Comparison of ENCODE assay signal across 24 cellular contexts in genomic region chr4:7052313-7052712, GRCh38. TPM values are rescaled to one million over a fixed set of nuclear protein-coding genes. Genes with fewer than 3 reads are reported as not detected.
DNase-seq lines count a peak whose midpoint lies in the region; ATAC-seq and TF ChIP-seq lines count a peak whose summit lies in the region.
"Had no signal": no experiment of that assay in that cellular context is flagged by ENCODE, and none has a peak within 500 bp of the region (broad histone marks: within the 10 kb centered on the region; RNA-seq: fewer than 3 reads in every experiment).

No MANE protein-coding gene starts in this region.

- no peaks in the 10 kb centered on the region for H3K27me3 ChIP-seq in endodermal cell (ENCODE audit: control insufficient read depth, insufficient read depth, low read length, poor library complexity, severe bottlenecking)
- H3K27me3 ChIP-seq in skeletal muscle tissue (ENCODE audit: control insufficient read depth in 3 of 3, insufficient read depth in 3 of 3, low read length in 3 of 3), result no peaks in the 10 kb centered on the region
- H3K27me3 ChIP-seq in hepatocyte, result no peaks in the 10 kb centered on the region
- H3K27me3 ChIP-seq: ascending aorta, tibial artery had no signal

- H3K4me1 ChIP-seq in endodermal cell (ENCODE audit: control insufficient read depth, insufficient read depth, low read length), result no peaks in the 10 kb centered on the region
- peaks cover 20 to 61% (median 40%) of the 10 kb centered on the region in 3 donors for H3K4me1 ChIP-seq in skeletal muscle tissue (ENCODE audit: control insufficient read depth in 3 of 3, insufficient read depth in 3 of 3, low read length in 3 of 3)
- H3K4me1 ChIP-seq in hepatocyte (ENCODE audit: insufficient read depth), result no peaks in the 10 kb centered on the region
- H3K4me1 ChIP-seq: Caco-2 had no signal

- no peak overlapping the region for H2AFZ ChIP-seq in hepatocyte

- H3K9me3 ChIP-seq in endodermal cell (ENCODE audit: control insufficient read depth, low read length) (no peaks in the 10 kb centered on the region), skeletal muscle tissue (ENCODE audit: control insufficient read depth in 3 of 3, low read length in 3 of 3) (no peaks in the 10 kb centered on the region), hepatocyte (ENCODE audit: low read depth) (no peaks in the 10 kb centered on the region)
- H3K9me3 ChIP-seq: ascending aorta, Caco-2, tibial artery had no signal

- peaks cover 23% of the 10 kb centered on the region for H3K36me3 ChIP-seq in endodermal cell (ENCODE audit: control insufficient read depth, insufficient read depth, low read length)
- peaks cover 30 to 36% (median 31%) of the 10 kb centered on the region in 3 donors for H3K36me3 ChIP-seq in skeletal muscle tissue (ENCODE audit: control insufficient read depth in 3 of 3, insufficient read depth in 3 of 3, low read length in 3 of 3)
- no peaks in the 10 kb centered on the region for H3K36me3 ChIP-seq in hepatocyte (replicated peaks; ENCODE audit: insufficient read depth, low read depth)

- no peak for TF ChIP-seq CTCF in RWPE1 (conservative IDR thresholded peaks at IDR 0.05; ENCODE audit: low read depth)
- TF ChIP-seq CTCF in endodermal cell (conservative IDR thresholded peaks at IDR 0.05), result no peak
- no peak for TF ChIP-seq CTCF in hepatocyte (IDR thresholded peaks at IDR 0.05; ENCODE audit: poor library complexity)

- H4K20me1 ChIP-seq in hepatocyte (ENCODE audit: insufficient read depth, poor library complexity, severe bottlenecking), result peaks cover 54% of the 10 kb centered on the region

- H3K27ac Mint-ChIP-seq in activated CD4-positive, alpha-beta T cell treated with anti-CD3 and anti-CD28 coated beads, Interleukin-2, amount 10 ng/mL, durations not matched to agents 7 days and 5 days, result peak overlapping the region; percentile 76
- H3K27ac Mint-ChIP-seq in activated CD4-positive, alpha-beta T cell treated with anti-CD3 and anti-CD28 coated beads for 36 hours, result no peak overlapping the region
- H3K27ac Mint-ChIP-seq in endodermal cell, result peak overlapping the region; percentile 13
- H3K27ac Mint-ChIP-seq: progenitor cell of endocrine pancreas; stimulated activated memory B cell treated with anti-CD40 and anti-IgM and Interleukin-4, amounts not matched to agents 10 μg/mL and 1 μg/mL and 100 μg/mL, for 72 hours had no signal

- CTCF ChIA-PET in activated CD4-positive, alpha-beta T cell treated with anti-CD3 and anti-CD28 coated beads, Interleukin-2, amount 10 ng/mL, durations not matched to agents 7 days and 5 days (lab: Charles Lee), result interaction anchor here (1.0 to 4.9 kb wide), 2 partner anchors 9 to 13 kb away, joined by 4 to 28 read pairs; partner anchors contain the start of gene TADA2B
- CTCF ChIA-PET in activated CD4-positive, alpha-beta T cell treated with anti-CD3 and anti-CD28 coated beads for 36 hours (lab: Charles Lee), result interaction anchor here (1.3 kb wide), 1 partner anchor 9 kb away, joined by 6 read pairs; the partner anchor contains the start of gene TADA2B
- CTCF ChIA-PET in RWPE1 (lab: Yijun Ruan, JAX), result no interaction called here

- no peak overlapping the region for H3K4me3 ChIP-seq in endodermal cell (ENCODE audit: low read length)
- H3K4me3 ChIP-seq in skeletal muscle tissue (ENCODE audit: low read length in 3 of 3), result no peak overlapping the region
- H3K4me3 ChIP-seq in hepatocyte, result no peak overlapping the region
- H3K4me3 ChIP-seq: ascending aorta, GM12878, tibial artery had no signal

- peaks cover 13% of the 10 kb centered on the region for H3K36me3 Mint-ChIP-seq in activated CD4-positive, alpha-beta T cell treated with anti-CD3 and anti-CD28 coated beads, Interleukin-2, amount 10 ng/mL, durations not matched to agents 7 days and 5 days (ENCODE audit: low read depth)
- H3K36me3 Mint-ChIP-seq in activated CD4-positive, alpha-beta T cell treated with anti-CD3 and anti-CD28 coated beads for 36 hours (ENCODE audit: low read depth), result peaks cover 17% of the 10 kb centered on the region
- peaks cover 28% of the 10 kb centered on the region for H3K36me3 Mint-ChIP-seq in endodermal cell (ENCODE audit: low read depth)

- POLR2A ChIA-PET in activated CD4-positive, alpha-beta T cell treated with anti-CD3 and anti-CD28 coated beads, Interleukin-2, amount 10 ng/mL, durations not matched to agents 7 days and 5 days (lab: Charles Lee), result interaction anchor here (0.5 to 0.7 kb wide), 2 partner anchors 54 to 152 kb away, joined by 3 read pairs; no protein-coding TSS in a partner anchor
- POLR2A ChIA-PET in activated CD4-positive, alpha-beta T cell treated with anti-CD3 and anti-CD28 coated beads for 36 hours (lab: Charles Lee), result interaction anchor here (0.9 kb wide), 1 partner anchor 10 kb away, joined by 4 read pairs; no protein-coding TSS in a partner anchor
- POLR2A ChIA-PET in RWPE1 (lab: Yijun Ruan, JAX; ENCODE audit: low non-redundant PET), result no interaction called here

- H3K4me3 Mint-ChIP-seq in activated CD4-positive, alpha-beta T cell treated with anti-CD3 and anti-CD28 coated beads, Interleukin-2, amount 10 ng/mL, durations not matched to agents 7 days and 5 days, result peak overlapping the region; percentile 5
- H3K4me3 Mint-ChIP-seq in activated CD4-positive, alpha-beta T cell treated with anti-CD3 and anti-CD28 coated beads for 36 hours, result no peak overlapping the region
- H3K4me3 Mint-ChIP-seq in endodermal cell, result no peak overlapping the region
- H3K4me3 Mint-ChIP-seq: stimulated activated memory B cell treated with anti-CD40 and anti-IgM and Interleukin-4, amounts not matched to agents 10 μg/mL and 1 μg/mL and 100 μg/mL, for 72 hours had no signal

- peaks cover 70% of the 10 kb centered on the region for H3K79me2 ChIP-seq in hepatocyte

- H3K9ac ChIP-seq in endodermal cell (ENCODE audit: extremely low read depth, low read length, poor library complexity, severe bottlenecking) (no peak overlapping the region), skeletal muscle tissue (ENCODE audit: low read depth in 1 of 3, low read length in 3 of 3) (peak overlapping the region in 1 of 3 donors; percentile 8)

- no peak for DNase-seq in activated CD4-positive, alpha-beta T cell treated with anti-CD3 and anti-CD28 coated beads, Interleukin-2, amount 10 ng/mL, durations not matched to agents 7 days and 5 days
- no peak for DNase-seq in activated CD4-positive, alpha-beta T cell treated with anti-CD3 and anti-CD28 coated beads for 36 hours
- DNase-seq in RWPE1 (ENCODE audit: low spot score), result no peak
- no peak for DNase-seq in endodermal cell
- DNase-seq in hepatocyte (ENCODE audit: low spot score), result no peak
- no peak for DNase-seq in NCI-H748 treated with DMSO at 0.1 percent for 48 hours (lab: John Stamatoyannopoulos, UW)
- DNase-seq: activated CD8-positive, alpha-beta memory T cell treated with anti-CD3 and anti-CD28 coated beads, Interleukin-2, amount 50 U/mL, for 4 hours; activated gamma-delta T cell; Caco-2; central memory CD4-positive, alpha-beta T cell; DND-41; GOT3; NCI-H1048; NCI-H2081; NCI-H345; SW 1271; tibial artery had no signal

- no peaks in the 10 kb centered on the region for H3K9me2 ChIP-seq in hepatocyte (replicated peaks; ENCODE audit: insufficient read depth)

- H3K9me3 Mint-ChIP-seq in activated CD4-positive, alpha-beta T cell treated with anti-CD3 and anti-CD28 coated beads, Interleukin-2, amount 10 ng/mL, durations not matched to agents 7 days and 5 days, result no peaks in the 10 kb centered on the region
- no peaks in the 10 kb centered on the region for H3K9me3 Mint-ChIP-seq in activated CD4-positive, alpha-beta T cell treated with anti-CD3 and anti-CD28 coated beads for 36 hours (ENCODE audit: low read depth)
- H3K9me3 Mint-ChIP-seq in endodermal cell, result no peaks in the 10 kb centered on the region
- H3K9me3 Mint-ChIP-seq: stimulated activated memory B cell treated with anti-CD40 and anti-IgM and Interleukin-4, amounts not matched to agents 10 μg/mL and 1 μg/mL and 100 μg/mL, for 72 hours had no signal

- ATAC-seq in activated CD4-positive, alpha-beta T cell treated with anti-CD3 and anti-CD28 coated beads for 36 hours, result no peak
- no peak for ATAC-seq in HG02588 (IDR thresholded peaks at IDR 0.05; ENCODE audit: unreplicated experiment)
- ATAC-seq: GM12878; stimulated activated memory B cell treated with anti-CD40 and anti-IgM and Interleukin-4, amounts not matched to agents 10 μg/mL and 1 μg/mL and 100 μg/mL, for 72 hours had no signal

- intact Hi-C loops in activated CD4-positive, alpha-beta T cell treated with anti-CD3 and anti-CD28 coated beads for 36 hours (cut with DNase I, micrococcal nuclease), result no loop called here

- H3K4me1 Mint-ChIP-seq in activated CD4-positive, alpha-beta T cell treated with anti-CD3 and anti-CD28 coated beads, Interleukin-2, amount 10 ng/mL, durations not matched to agents 7 days and 5 days, result peaks cover 24% of the 10 kb centered on the region
- H3K4me1 Mint-ChIP-seq in activated CD4-positive, alpha-beta T cell treated with anti-CD3 and anti-CD28 coated beads for 36 hours, result peaks cover 29% of the 10 kb centered on the region
- peaks cover 11% of the 10 kb centered on the region for H3K4me1 Mint-ChIP-seq in endodermal cell

- H3K27ac ChIP-seq in RWPE1, result peak overlapping the region; percentile 34; the same call in 1 of the 2 replicates
- no peak overlapping the region for H3K27ac ChIP-seq in endodermal cell (ENCODE audit: low read depth, low read length)
- H3K27ac ChIP-seq in skeletal muscle tissue (ENCODE audit: low read depth, low read length), result peak overlapping the region; percentile 58
- H3K27ac ChIP-seq in hepatocyte, result no peak overlapping the region
- H3K27ac ChIP-seq: 22Rv1, tibial artery had no signal

- H3K27me3 Mint-ChIP-seq in activated CD4-positive, alpha-beta T cell treated with anti-CD3 and anti-CD28 coated beads, Interleukin-2, amount 10 ng/mL, durations not matched to agents 7 days and 5 days, result no peaks in the 10 kb centered on the region
- no peaks in the 10 kb centered on the region for H3K27me3 Mint-ChIP-seq in activated CD4-positive, alpha-beta T cell treated with anti-CD3 and anti-CD28 coated beads for 36 hours
- H3K27me3 Mint-ChIP-seq in endodermal cell (ENCODE audit: insufficient read depth), result no peaks in the 10 kb centered on the region
- H3K27me3 Mint-ChIP-seq: progenitor cell of endocrine pancreas; stimulated activated memory B cell treated with anti-CD40 and anti-IgM and Interleukin-4, amounts not matched to agents 10 μg/mL and 1 μg/mL and 100 μg/mL, for 72 hours had no signal

- 95 to 99% methylated on average over 13 to 14 of the region's 14 CpGs for WGBS in endodermal cell (ENCODE audit: insufficient coverage in 1 of 2, insufficient read length in 1 of 2), 2 experiments
- 89% methylated on average over 14 of the region's 14 CpGs for WGBS in hepatocyte (ENCODE audit: low lambda C conversion rate, missing lambda C conversion rate)

- H3K4me2 ChIP-seq in hepatocyte, result no peak overlapping the region

RNA-seq across cellular contexts. Expression of gene TADA2B, which starts 9.1 kb away (rescaled TPM):
- 10 to 100 TPM; 25.5 to 26.1 TPM for total RNA-seq in activated CD4-positive, alpha-beta T cell treated with anti-CD3 and anti-CD28 coated beads, Interleukin-2, amount 10 ng/mL, durations not matched to agents 7 days and 5 days
- 10 to 100 TPM in 1 of 2 experiments, 1 to 10 TPM in 1; 9.0 to 10.6 TPM for total RNA-seq in activated CD4-positive, alpha-beta T cell treated with anti-CD3 and anti-CD28 coated beads for 36 hours
- total RNA-seq in endodermal cell (10 to 100 TPM; 17.3 to 17.5 TPM), skeletal muscle tissue (19.3 TPM), hepatocyte (15.4 and 18.5 TPM in 2 replicates)
- 11.6 TPM for polyA plus RNA-seq in endodermal cell (2013, experiment 1 of 2)
- 10.6 TPM for polyA plus RNA-seq in endodermal cell (2013, experiment 2 of 2)
- polyA plus RNA-seq in hepatocyte, result 18.2 and 20.1 TPM in 2 replicates

RNA-seq across cellular contexts. Expression of gene GRPEL1, which starts 15.6 kb away (rescaled TPM):
- total RNA-seq in activated CD4-positive, alpha-beta T cell treated with anti-CD3 and anti-CD28 coated beads, Interleukin-2, amount 10 ng/mL, durations not matched to agents 7 days and 5 days, result 10 to 100 TPM; 34.8 to 35.4 TPM
- total RNA-seq in activated CD4-positive, alpha-beta T cell treated with anti-CD3 and anti-CD28 coated beads for 36 hours, result 10 to 100 TPM; 81.0 to 93.0 TPM
- 10 to 100 TPM; 18.5 to 25.5 TPM for total RNA-seq in endodermal cell
- polyA plus RNA-seq in endodermal cell (2013, experiment 1 of 2), result 16.3 TPM
- polyA plus RNA-seq in endodermal cell (2013, experiment 2 of 2), result 14.6 TPM
- total RNA-seq in skeletal muscle tissue, result 19.3 TPM
- 28.3 and 35.5 TPM in 2 replicates for total RNA-seq in hepatocyte
- polyA plus RNA-seq in hepatocyte, result 53.9 and 56.5 TPM in 2 replicates

Comparison
In these comparisons a context has a peak if more than half of its experiments do, and no peak if none do; other contexts are left out.
1. H3K27ac ChIP-seq: peak in RWPE1 (single experiment) and skeletal muscle tissue (single experiment); none in endodermal cell (single experiment) and hepatocyte (single experiment).